ENCODE assay signal across 8 cellular contexts in genomic region chr5:77490945-77491344, GRCh38. TPM values are rescaled to one million over a fixed set of nuclear protein-coding genes. Genes with fewer than 3 reads are reported as not detected.
DNase-seq lines count a peak whose midpoint lies in the region; ATAC-seq and TF ChIP-seq lines count a peak whose summit lies in the region.
"Not testable (repeated sequence)": the region's sequence is repeated elsewhere in the genome, so short reads cannot be mapped to it uniquely, and the experiment has no call there.

No MANE protein-coding gene starts in this region.

- H2BK20ac ChIP-seq in IMR-90 (ENCODE audit: low read depth, low read length): not testable (repeated sequence)

- peak overlapping the region; percentile 67 for H2BK5ac ChIP-seq in IMR-90 (ENCODE audit: low read depth, low read length, poor library complexity, severe bottlenecking)

- peak overlapping the region; percentile 82 for H2AFZ ChIP-seq in IMR-90 (replicated peaks; ENCODE audit: low read length, poor library complexity)
- not testable (repeated sequence) for H2AFZ ChIP-seq in neuron (ENCODE audit: low read depth, low read length)

- not testable (repeated sequence) for TF ChIP-seq RAD21 in IMR-90 (IDR thresholded peaks at IDR 0.05; ENCODE audit: low read length)

- not testable (repeated sequence) for H3K9me3 Mint-ChIP-seq in Caco-2 (ENCODE audit: unreplicated experiment); activated naive CD4-positive, alpha-beta T cell treated with anti-CD3 and anti-CD28 coated beads, Interleukin-2, amount 10 ng/mL, durations not matched to agents 7 days and 5 days; endothelial cell (ENCODE audit: unreplicated experiment); immature natural killer cell

- not testable (repeated sequence) for H3K27me3 ChIP-seq in Caco-2 (replicated peaks; ENCODE audit: control insufficient read depth, insufficient read depth, low read length); IMR-90 (ENCODE audit: control insufficient read depth, insufficient read depth, low read length); neuron (ENCODE audit: insufficient read depth, low read length); thoracic aorta (replicated peaks; ENCODE audit: insufficient read depth)

- H4K5ac ChIP-seq in IMR-90 (ENCODE audit: low read depth, low read length): peak overlapping the region; percentile 45; the same call in 1 of the 2 replicates

- not testable (repeated sequence) for H2BK120ac ChIP-seq in IMR-90 (ENCODE audit: low read depth, low read length)

- not testable (repeated sequence) for H3K9me1 ChIP-seq in IMR-90 (ENCODE audit: insufficient read depth, low read length)

- peak in 1 of 2 experiments; percentile 22 for DNase-seq in Caco-2
- not testable (repeated sequence) for DNase-seq in IMR-90; activated naive CD4-positive, alpha-beta T cell treated with anti-CD3 and anti-CD28 coated beads, Interleukin-2, amount 10 ng/mL, durations not matched to agents 7 days and 5 days; endothelial cell (ENCODE audit: low spot score); thoracic aorta (ENCODE audit: low spot score)
- DNase-seq in immature natural killer cell: peak in 2 of 3 donors; percentile 10 to 18

- in situ Hi-C loops in IMR-90 (cut with MboI; ENCODE audit: low sequenced_read_pairs): loop anchor here (5.0 kb wide), 1 partner anchor 344 kb away; no protein-coding TSS in a partner anchor

- CTCF ChIA-PET in Caco-2 (lab: Charles Lee): interaction anchor here (1.9 kb wide), 1 partner anchor 65 kb away, joined by 12 read pairs; no protein-coding TSS in a partner anchor
- CTCF ChIA-PET in IMR-90 (lab: Yijun Ruan, JAX): interaction anchor here (1.1 to 2.3 kb wide), 3 partner anchors 345 to 405 kb away, joined by 4 to 13 read pairs (median 7); no protein-coding TSS in a partner anchor
- CTCF ChIA-PET in activated naive CD4-positive, alpha-beta T cell treated with anti-CD3 and anti-CD28 coated beads, Interleukin-2, amount 10 ng/mL, durations not matched to agents 7 days and 5 days (lab: Charles Lee): interaction anchor here (1.2 to 3.8 kb wide), 2 partner anchors 344 to 347 kb away, joined by 3 to 30 read pairs; no protein-coding TSS in a partner anchor

- H3K27ac Mint-ChIP-seq in Caco-2 (ENCODE audit: unreplicated experiment) (peak overlapping the region; percentile 99), endothelial cell (ENCODE audit: unreplicated experiment) (peak overlapping the region; percentile 80), immature natural killer cell (peak overlapping the region; percentile 75 to 95 (median 90))
- H3K27ac Mint-ChIP-seq in activated naive CD4-positive, alpha-beta T cell treated with anti-CD3 and anti-CD28 coated beads, Interleukin-2, amount 10 ng/mL, durations not matched to agents 7 days and 5 days: peak overlapping the region; percentile 90

- peak overlapping the region; percentile 76 for H3K27ac ChIP-seq in IMR-90 (ENCODE audit: insufficient read depth, low read length)
- H3K27ac ChIP-seq in thoracic aorta: peak overlapping the region; percentile 89 to 94

- POLR2A ChIA-PET in Caco-2 (lab: Charles Lee): interaction anchor here (0.6 kb wide), 1 partner anchor 93 kb away, joined by 4 read pairs; no protein-coding TSS in a partner anchor
- POLR2A ChIA-PET in IMR-90 (lab: Charles Lee; ENCODE audit: unreplicated experiment): not testable (repeated sequence)

- H2BK15ac ChIP-seq in IMR-90 (ENCODE audit: low read depth, low read length): not testable (repeated sequence)

- H3K79me1 ChIP-seq in IMR-90 (ENCODE audit: low read depth in 1 of 2, low read length in 2 of 2): peaks cover 21 to 34% of the 10 kb centered on the region in 2 experiments

- H4K91ac ChIP-seq in IMR-90 (ENCODE audit: insufficient read depth, low read depth, low read length): peak overlapping the region; percentile 26; the same call in 1 of the 2 replicates

- not testable (repeated sequence) for BruUV-seq in Caco-2 (replicated peaks; lab: Mats Ljungman, UMichigan); IMR-90 (replicated peaks; lab: Mats Ljungman, UMichigan)

- not testable (repeated sequence) for H3K4me1 Mint-ChIP-seq in Caco-2 (ENCODE audit: low read depth, unreplicated experiment); endothelial cell (ENCODE audit: unreplicated experiment)
- peaks cover 30% of the 10 kb centered on the region for H3K4me1 Mint-ChIP-seq in activated naive CD4-positive, alpha-beta T cell treated with anti-CD3 and anti-CD28 coated beads, Interleukin-2, amount 10 ng/mL, durations not matched to agents 7 days and 5 days
- peaks cover 16 to 21% of the 10 kb centered on the region in 2 donors for H3K4me1 Mint-ChIP-seq in immature natural killer cell

- H3K23ac ChIP-seq in IMR-90 (ENCODE audit: low read depth, low read length): not testable (repeated sequence)

- not testable (repeated sequence) for H3K27me3 Mint-ChIP-seq in Caco-2 (ENCODE audit: insufficient read depth, unreplicated experiment); endothelial cell (ENCODE audit: unreplicated experiment); immature natural killer cell (ENCODE audit: low read depth in 3 of 3)
- peaks cover 17% of the 10 kb centered on the region for H3K27me3 Mint-ChIP-seq in activated naive CD4-positive, alpha-beta T cell treated with anti-CD3 and anti-CD28 coated beads, Interleukin-2, amount 10 ng/mL, durations not matched to agents 7 days and 5 days

- H4K8ac ChIP-seq in IMR-90 (ENCODE audit: low read depth in 2 of 2, low read length in 2 of 2): peak overlapping the region; percentile 68 to 86

- not testable (repeated sequence) for H2AK9ac ChIP-seq in IMR-90 (replicated peaks; ENCODE audit: low read depth, low read length, poor library complexity)

- not testable (repeated sequence) for H3K9me3 ChIP-seq in Caco-2; IMR-90 (ENCODE audit: control insufficient read depth, insufficient read depth, low read length); neuron (ENCODE audit: low read length); thoracic aorta

- not testable (repeated sequence) for H3K4me1 ChIP-seq in Caco-2; IMR-90 (ENCODE audit: control insufficient read depth, insufficient read depth, low read length); neuron (ENCODE audit: insufficient read depth, low read length)
- peaks cover 8 to 23% of the 10 kb centered on the region in 2 donors for H3K4me1 ChIP-seq in thoracic aorta (ENCODE audit: control insufficient read depth in 1 of 2, low read depth in 2 of 2)

- dilution Hi-C loops in IMR-90 (cut with HindIII; ENCODE audit: low sequenced_read_pairs, unreplicated experiment): not testable (repeated sequence)

- not testable (repeated sequence) for H3K18ac ChIP-seq in IMR-90 (ENCODE audit: low read depth, low read length)

- ATAC-seq in IMR-90 (ENCODE audit: low read depth); thoracic aorta (ENCODE audit: insufficient number of reproducible peaks, low FRiP score, low read depth): not testable (repeated sequence)
- ATAC-seq in SK-N-SH treated with all-trans-retinoic acid at 6 μM for 48 hours: peak; percentile 3; the same call in 1 of the 3 replicates

- H3K4ac ChIP-seq in IMR-90 (ENCODE audit: low read depth, low read length): peak overlapping the region; percentile 21

- TF ChIP-seq POLR2A in IMR-90 (IDR thresholded peaks at IDR 0.05; ENCODE audit: low read depth, low read length): not testable (repeated sequence)

- H3K4me3 Mint-ChIP-seq in Caco-2 (ENCODE audit: unreplicated experiment) (peak overlapping the region; percentile 97), endothelial cell (ENCODE audit: unreplicated experiment) (peak overlapping the region; percentile 95), immature natural killer cell (peak overlapping the region; percentile 91 to 95 (median 94))
- peak overlapping the region; percentile 78 for H3K4me3 Mint-ChIP-seq in activated naive CD4-positive, alpha-beta T cell treated with anti-CD3 and anti-CD28 coated beads, Interleukin-2, amount 10 ng/mL, durations not matched to agents 7 days and 5 days

- intact Hi-C loops in Caco-2 (cut with micrococcal nuclease; ENCODE audit: unreplicated experiment) (loop anchor here (5.0 kb wide), 2 partner anchors 64 to 624 kb away; no protein-coding TSS in a partner anchor), IMR-90 (cut with micrococcal nuclease) (loop anchor here (5.0 kb wide), 6 partner anchors 64 to 884 kb away; partner anchors contain the start of gene ZBED3)

- H3K14ac ChIP-seq in IMR-90 (replicated peaks; ENCODE audit: low read depth, low read length): peak overlapping the region; percentile 78; the same call in 1 of the 2 replicates

- peak overlapping the region; percentile 80; the same call in 1 of the 2 replicates for H2AK5ac ChIP-seq in IMR-90 (ENCODE audit: low read depth, low read length)

- peak overlapping the region; percentile 93 for H3K4me2 ChIP-seq in IMR-90 (ENCODE audit: low read depth, low read length)

- peak overlapping the region; percentile 92 for H3K9ac ChIP-seq in IMR-90 (ENCODE audit: low read depth, low read length)

- not testable (repeated sequence) for H3K36me3 ChIP-seq in Caco-2 (ENCODE audit: control insufficient read depth, insufficient read depth, low read length); IMR-90 (ENCODE audit: control insufficient read depth, insufficient read depth, low read length); neuron (ENCODE audit: insufficient read depth, low read length); thoracic aorta

- H3K56ac ChIP-seq in IMR-90 (ENCODE audit: extremely low read depth, insufficient read depth, low read length): peak overlapping the region; percentile 85; the same call in 1 of the 2 replicates

- H4K20me1 ChIP-seq in IMR-90 (ENCODE audit: insufficient read depth, low read length): not testable (repeated sequence)

- not testable (repeated sequence) for TF ChIP-seq CTCF in Caco-2 (IDR thresholded peaks at IDR 0.05; ENCODE audit: insufficient read depth in 1 of 2, low read depth in 1 of 2, low read length in 1 of 2, severe bottlenecking in 1 of 2, unreplicated experiment in 1 of 2); IMR-90 (conservative IDR thresholded peaks at IDR 0.05; ENCODE audit: low read depth, low read length); endothelial cell (IDR thresholded peaks at IDR 0.05; ENCODE audit: unreplicated experiment); thoracic aorta (IDR thresholded peaks at IDR 0.05)

- H3K4me3 ChIP-seq in Caco-2 (ENCODE audit: low read depth, low read length) (peak overlapping the region; percentile 81), IMR-90 (ENCODE audit: insufficient read depth, low read depth, low read length) (peak overlapping the region; percentile 88), neuron (ENCODE audit: low read length) (peak overlapping the region; percentile 100), thoracic aorta (peak overlapping the region; percentile 75)

- H3K36me3 Mint-ChIP-seq in Caco-2 (ENCODE audit: insufficient read depth, unreplicated experiment): peaks cover 18% of the 10 kb centered on the region
- H3K36me3 Mint-ChIP-seq in activated naive CD4-positive, alpha-beta T cell treated with anti-CD3 and anti-CD28 coated beads, Interleukin-2, amount 10 ng/mL, durations not matched to agents 7 days and 5 days: peaks cover 15% of the 10 kb centered on the region
- not testable (repeated sequence) for H3K36me3 Mint-ChIP-seq in endothelial cell (ENCODE audit: low read depth, unreplicated experiment); immature natural killer cell

- 8% methylated on average over 3 of the region's 8 CpGs; no CpG with 5 or more reads in 1 of the 2 experiments for WGBS in IMR-90 (ENCODE audit: extremely low coverage in 2 of 2, insufficient read length in 1 of 2), 2 experiments

RNA-seq across cellular contexts. Expression of gene WDR41, which starts 1.2 kb away (rescaled TPM):
- total RNA-seq in Caco-2 (2022) (64.1 and 66.2 TPM in 2 replicates), IMR-90 (2012; rRNA removed) (72.1 and 104 TPM in 2 replicates), endothelial cell (ENCODE audit: unreplicated experiment) (47.4 TPM), thoracic aorta (100 to 1,000 TPM in 1 of 2 donors, 10 to 100 TPM in 1; 48.9 to 129 TPM)
- polyA plus RNA-seq in IMR-90 (2012; rRNA removed) (36.3 and 38.1 TPM in 2 replicates), immature natural killer cell (10 to 100 TPM; 27.9 to 39.8 (median 28.8) TPM)
- polyA plus RNA-seq in IMR-90 (2012; cell fraction: cytosol; rRNA removed): 7.4 and 19.6 TPM in 2 replicates
- polyA plus RNA-seq in IMR-90 (2012; cell fraction: nucleus; rRNA removed; ENCODE audit: low replicate concordance): 4.3 and 26.8 TPM in 2 replicates
